ENCODE assay signal across 19 cellular contexts in the genomic region with DNA sequence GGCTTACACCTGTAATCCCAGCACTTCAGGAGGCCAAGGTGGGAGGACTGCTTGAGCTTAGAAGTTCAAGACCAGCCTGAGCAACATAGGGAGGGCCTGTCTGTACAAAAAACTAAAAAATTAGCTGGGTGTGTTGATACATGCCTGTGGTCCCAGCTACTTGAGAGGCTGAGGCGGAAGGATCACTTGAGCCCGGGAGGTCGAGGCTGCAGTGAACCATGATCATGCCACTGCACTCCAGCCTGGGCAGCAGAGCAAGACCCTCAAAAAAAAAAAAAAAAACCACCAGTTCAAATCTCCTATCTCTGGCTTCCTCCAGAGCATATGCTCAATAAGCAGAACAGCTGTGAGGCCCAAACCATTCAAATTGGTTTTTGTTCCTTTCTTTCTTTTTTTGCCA. TPM values are rescaled to one million over a fixed set of nuclear protein-coding genes. Genes with fewer than 3 reads are reported as not detected.
A peak's percentile ranks its signal among the peaks of the same experiment; 100 is the strongest.
DNase-seq lines count a peak whose midpoint lies in the region; ATAC-seq and TF ChIP-seq lines count a peak whose summit lies in the region.
"Had no signal": no experiment of that assay in that cellular context is flagged by ENCODE, and none has a peak within 500 bp of the region (broad histone marks: within the 10 kb centered on the region; RNA-seq: fewer than 3 reads in every experiment).

No MANE protein-coding gene starts in this region.

- H3K9me3 Mint-ChIP-seq in natural killer cell, result no peaks in the 10 kb centered on the region
- no peaks in the 10 kb centered on the region for H3K9me3 Mint-ChIP-seq in natural killer cell treated with Interleukin-12 subunit alpha and Interleukin-12 subunit beta and Interleukin-15 and Interleukin-18, amount 100 ng/mL, for 72 hours
- H3K9me3 Mint-ChIP-seq in WTC11, result no peaks in the 10 kb centered on the region
- no peaks in the 10 kb centered on the region for H3K9me3 Mint-ChIP-seq in type B pancreatic cell
- H3K9me3 Mint-ChIP-seq in nephron progenitor cell, result no peaks in the 10 kb centered on the region
- H3K9me3 Mint-ChIP-seq: CD14-positive monocyte had no signal

- ATAC-seq in natural killer cell (no peak), WTC11 (no peak)
- no peak for ATAC-seq in natural killer cell treated with Interleukin-12 subunit alpha and Interleukin-12 subunit beta and Interleukin-15 and Interleukin-18, amount 100 ng/mL, for 72 hours

- H3K4me1 ChIP-seq in hepatocyte (ENCODE audit: insufficient read depth) (no peaks in the 10 kb centered on the region), ovary (ENCODE audit: insufficient read depth) (peaks cover 16% of the 10 kb centered on the region)

- CTCF ChIA-PET in WTC11 (lab: Charles Lee), result interaction anchor here (1.0 to 1.3 kb wide), 2 partner anchors 54 to 168 kb away, joined by 3 read pairs; a partner anchor contains a TSS

- H3K4me1 Mint-ChIP-seq in natural killer cell (peaks cover 32 to 34% of the 10 kb centered on the region in 2 donors), WTC11 (peaks cover 22% of the 10 kb centered on the region), type B pancreatic cell (ENCODE audit: unreplicated experiment) (peaks cover 34% of the 10 kb centered on the region), nephron progenitor cell (peaks cover 19% of the 10 kb centered on the region)
- H3K4me1 Mint-ChIP-seq in natural killer cell treated with Interleukin-12 subunit alpha and Interleukin-12 subunit beta and Interleukin-15 and Interleukin-18, amount 100 ng/mL, for 72 hours (ENCODE audit: low read depth in 2 of 2), result peaks cover 28 to 34% of the 10 kb centered on the region in 2 donors

- H3K27ac ChIP-seq in dorsolateral prefrontal cortex, result peak overlapping the region in 35 of 59 donors; percentile 0 to 71 (median 41)
- no peak overlapping the region for H3K27ac ChIP-seq in hepatocyte
- H3K27ac ChIP-seq in ovary, result no peak overlapping the region
- H3K27ac ChIP-seq: sigmoid colon, transverse colon had no signal

- H3K36me3 Mint-ChIP-seq in natural killer cell, result no peaks in the 10 kb centered on the region
- H3K36me3 Mint-ChIP-seq in natural killer cell treated with Interleukin-12 subunit alpha and Interleukin-12 subunit beta and Interleukin-15 and Interleukin-18, amount 100 ng/mL, for 72 hours, result no peaks in the 10 kb centered on the region
- peaks cover 4% of the 10 kb centered on the region; the same call in 1 of the 2 replicates for H3K36me3 Mint-ChIP-seq in WTC11
- H3K36me3 Mint-ChIP-seq in type B pancreatic cell, result peaks cover 24% of the 10 kb centered on the region
- H3K36me3 Mint-ChIP-seq in nephron progenitor cell (ENCODE audit: low read depth), result peaks cover 58% of the 10 kb centered on the region

- H3K4me3 ChIP-seq in dorsolateral prefrontal cortex (no peak overlapping the region), hepatocyte (no peak overlapping the region), ovary (no peak overlapping the region)
- H3K4me3 ChIP-seq: MG63, sigmoid colon, transverse colon had no signal

- no peak overlapping the region for H2AFZ ChIP-seq in hepatocyte

- H3K79me2 ChIP-seq in hepatocyte, result peaks cover 100% of the 10 kb centered on the region

- no peaks in the 10 kb centered on the region for H4K20me1 ChIP-seq in hepatocyte (ENCODE audit: insufficient read depth, poor library complexity, severe bottlenecking)

- intact Hi-C loops in natural killer cell (cut with micrococcal nuclease), result no loop called here
- intact Hi-C loops in dorsolateral prefrontal cortex (cut with DNase I), result loop anchor here in 1 of 2 donors (10.0 kb wide), 1 partner anchor 141 kb away; no protein-coding TSS in a partner anchor
- intact Hi-C loops in ovary (cut with DNase I), result no loop called here

- H3K9me2 ChIP-seq in hepatocyte (replicated peaks; ENCODE audit: insufficient read depth), result no peaks in the 10 kb centered on the region

- H3K36me3 ChIP-seq in hepatocyte (replicated peaks; ENCODE audit: insufficient read depth, low read depth), result no peaks in the 10 kb centered on the region
- no peaks in the 10 kb centered on the region for H3K36me3 ChIP-seq in ovary
- H3K36me3 ChIP-seq: transverse colon had no signal

- H3K4me2 ChIP-seq in hepatocyte, result no peak overlapping the region

- no peaks in the 10 kb centered on the region for H3K27me3 ChIP-seq in dorsolateral prefrontal cortex
- H3K27me3 ChIP-seq in hepatocyte, result no peaks in the 10 kb centered on the region
- H3K27me3 ChIP-seq in ovary, result no peaks in the 10 kb centered on the region
- H3K27me3 ChIP-seq: MG63, sigmoid colon, transverse colon had no signal

- H3K9me3 ChIP-seq in hepatocyte (ENCODE audit: low read depth) (no peaks in the 10 kb centered on the region), ovary (no peaks in the 10 kb centered on the region)
- H3K9me3 ChIP-seq: MG63, sigmoid colon, transverse colon had no signal

- TF ChIP-seq CTCF in natural killer cell (IDR thresholded peaks at IDR 0.05) (no peak), WTC11 (IDR thresholded peaks at IDR 0.05) (no peak), dorsolateral prefrontal cortex (IDR thresholded peaks at IDR 0.05 in 54 of 56, conservative IDR thresholded peaks at IDR 0.05 in 2 of 56; ENCODE audit: low read depth in 1 of 56, partially characterized antibody in 56 of 56) (no peak), type B pancreatic cell (conservative IDR thresholded peaks at IDR 0.05) (no peak), nephron progenitor cell (IDR thresholded peaks at IDR 0.05) (no peak), hepatocyte (IDR thresholded peaks at IDR 0.05; ENCODE audit: poor library complexity) (no peak), ovary (IDR thresholded peaks at IDR 0.05) (no peak)

- H3K27ac Mint-ChIP-seq in natural killer cell (peak overlapping the region; percentile 58 to 75), WTC11 (peak overlapping the region; percentile 16; the same call in 1 of the 2 replicates), type B pancreatic cell (peak overlapping the region; percentile 48), nephron progenitor cell (no peak overlapping the region)
- peak overlapping the region in 1 of 2 donors; percentile 69 for H3K27ac Mint-ChIP-seq in natural killer cell treated with Interleukin-12 subunit alpha and Interleukin-12 subunit beta and Interleukin-15 and Interleukin-18, amount 100 ng/mL, for 72 hours

- TF ChIP-seq POLR2A in ovary (IDR thresholded peaks at IDR 0.05), result no peak

- H3K4me3 Mint-ChIP-seq in natural killer cell (no peak overlapping the region), WTC11 (no peak overlapping the region), type B pancreatic cell (no peak overlapping the region), nephron progenitor cell (no peak overlapping the region)
- H3K4me3 Mint-ChIP-seq in natural killer cell treated with Interleukin-12 subunit alpha and Interleukin-12 subunit beta and Interleukin-15 and Interleukin-18, amount 100 ng/mL, for 72 hours, result no peak overlapping the region
- H3K4me3 Mint-ChIP-seq: CD14-positive monocyte had no signal

- TF ChIP-seq EP300 in ovary (IDR thresholded peaks at IDR 0.05), result no peak

- no peaks in the 10 kb centered on the region for H3K27me3 Mint-ChIP-seq in natural killer cell (ENCODE audit: low read depth in 2 of 2)
- H3K27me3 Mint-ChIP-seq in natural killer cell treated with Interleukin-12 subunit alpha and Interleukin-12 subunit beta and Interleukin-15 and Interleukin-18, amount 100 ng/mL, for 72 hours, result no peaks in the 10 kb centered on the region
- H3K27me3 Mint-ChIP-seq in WTC11 (ENCODE audit: low read depth), result no peaks in the 10 kb centered on the region
- H3K27me3 Mint-ChIP-seq in type B pancreatic cell, result no peaks in the 10 kb centered on the region
- H3K27me3 Mint-ChIP-seq in nephron progenitor cell (ENCODE audit: low read depth, poor library complexity), result peaks cover 3% of the 10 kb centered on the region

- POLR2A ChIA-PET in WTC11 (lab: Charles Lee), result interaction anchor here (0.5 kb wide), 1 partner anchor 79 kb away, joined by 3 read pairs; no protein-coding TSS in a partner anchor

- no peak for DNase-seq in natural killer cell
- no peak for DNase-seq in natural killer cell treated with Interleukin-12 subunit alpha and Interleukin-12 subunit beta and Interleukin-15 and Interleukin-18, amount 100 ng/mL, for 72 hours (ENCODE audit: low spot score)
- DNase-seq in WTC11 (ENCODE audit: low spot score), result no peak
- no peak for DNase-seq in dorsolateral prefrontal cortex
- no peak for DNase-seq in type B pancreatic cell (ENCODE audit: extremely low spot score, unreplicated experiment)
- DNase-seq in nephron progenitor cell, result no peak
- no peak for DNase-seq in hepatocyte (ENCODE audit: low spot score)
- no peak for DNase-seq in ovary
- DNase-seq: activated gamma-delta T cell treated with Interleukin-2 at 50 U/mL for 16 hours, caudate nucleus, IMR-90, MG63, NCI-H2029 treated with DMSO at 0.1 percent for 48 hours, NCI-H345, NCI-H748 treated with DMSO at 0.1 percent for 48 hours, RPMI8226, sigmoid colon, transverse colon had no signal

- WGBS in hepatocyte (ENCODE audit: low lambda C conversion rate, missing lambda C conversion rate), result 100% methylated on average over 3 of the region's 3 CpGs
- WGBS in ovary, 3 donors, result 92 to 97% (median 94%) methylated on average over 3 of the region's 3 CpGs

TF ChIP-seq in WTC11, 78 proteins besides CTCF, POLR2A, EP300 and RAD21:
- TF ChIP-seq ZNF121 (CRISPR knock-in tag; IDR thresholded peaks at IDR 0.05), result peak; percentile 79; the same call in 1 of the 2 replicates
- no peak for TF ChIP-seq JUN (CRISPR knock-in tag; IDR thresholded peaks at IDR 0.05)
- TF ChIP-seq RELA (CRISPR knock-in tag; IDR thresholded peaks at IDR 0.05; ENCODE audit: borderline replicate concordance), result no peak

RNA-seq across cellular contexts. Expression of a gene that starts 53.4 kb away (rescaled TPM):
- total RNA-seq in natural killer cell, result 10 to 100 TPM; 40.3 to 59.7 (median 55.3) TPM
- 10 to 100 TPM; 36.9 to 67.6 TPM for total RNA-seq in natural killer cell treated with Interleukin-12 subunit alpha and Interleukin-12 subunit beta and Interleukin-15 and Interleukin-18, amount 100 ng/mL, for 72 hours
- 45.9 to 47.4 TPM (median 46.3 TPM) in 3 replicates for total RNA-seq in WTC11 (2021)
- total RNA-seq in dorsolateral prefrontal cortex, result 10 to 100 TPM; 38.6 to 68.4 (median 55.0) TPM
- total RNA-seq in type B pancreatic cell (ENCODE audit: low replicate concordance), result 51.5 and 53.1 TPM in 2 replicates
- total RNA-seq in hepatocyte, result 21.3 and 23.0 TPM in 2 replicates
- polyA plus RNA-seq in hepatocyte, result 12.5 and 14.3 TPM in 2 replicates
- 10 to 100 TPM; 27.0 to 63.6 (median 46.4) TPM for total RNA-seq in ovary
- polyA plus RNA-seq in ovary, result 10 to 100 TPM; 18.4 to 30.6 TPM

Comparison
In these comparisons a context has a peak if more than half of its experiments do, and no peak if none do; other contexts are left out.
1. H3K27ac ChIP-seq: peak in dorsolateral prefrontal cortex (35 of 59); none in hepatocyte (single experiment) and ovary (0 of 2).